8 cellular contexts compared by ENCODE assay signal in the genomic region with DNA sequence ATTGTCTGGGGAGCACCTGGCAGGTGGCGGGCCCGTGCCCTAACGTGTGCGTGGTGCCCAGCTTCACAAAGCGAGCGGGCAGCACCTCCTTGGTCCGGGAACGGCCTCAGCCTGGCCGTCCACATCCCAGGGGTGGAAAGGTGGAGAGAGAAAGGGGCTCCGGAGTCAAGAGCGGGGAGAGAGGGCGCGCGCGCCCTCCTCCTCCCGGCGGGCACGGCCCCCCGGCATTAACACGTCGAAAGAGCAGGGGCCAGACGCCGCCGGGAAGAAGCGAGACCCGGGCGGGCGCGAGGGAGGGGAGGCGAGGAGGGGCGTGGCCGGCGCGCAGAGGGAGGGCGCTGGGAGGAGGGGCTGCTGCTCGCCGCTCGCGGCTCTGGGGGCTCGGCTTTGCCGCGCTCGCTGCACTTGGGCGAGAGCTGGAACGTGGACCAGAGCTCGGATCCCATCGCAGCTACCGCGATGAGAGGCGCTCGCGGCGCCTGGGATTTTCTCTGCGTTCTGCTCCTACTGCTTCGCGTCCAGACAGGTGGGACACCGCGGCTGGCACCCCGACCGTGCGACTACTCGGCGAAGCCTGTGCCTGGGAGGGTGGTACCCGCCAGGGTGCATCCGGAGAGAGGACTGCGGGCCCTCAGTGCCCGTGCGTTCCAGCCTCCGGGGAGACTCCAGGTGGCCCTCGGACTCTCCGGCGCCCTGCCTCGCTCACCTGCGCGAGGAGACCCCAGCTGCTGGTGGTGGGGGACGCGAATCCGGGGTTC. TPM values are rescaled to one million over a fixed set of nuclear protein-coding genes. Genes with fewer than 3 reads are reported as not detected.
DNase-seq lines count a peak whose midpoint lies in the region; ATAC-seq and TF ChIP-seq lines count a peak whose summit lies in the region.

A gene (plus strand): TSS at position 402 of the 758 bp plus-strand sequence. CDS start 58 bp downstream, at position 460.

- no peaks in the 10 kb centered on the region for H3K9me2 ChIP-seq in Karpas-422 (replicated peaks; ENCODE audit: insufficient read depth, low read length)

- ATAC-seq in HG03432 (IDR thresholded peaks at IDR 0.05; ENCODE audit: unreplicated experiment): peak; percentile 28

- H2AFZ ChIP-seq in Karpas-422 (ENCODE audit: low read length): no peak within 1 kb of the TSS

- peak in 4 of 5 donors; percentile 4 to 36 (median 13) for DNase-seq in CD8-positive, alpha-beta memory T cell
- DNase-seq in RWPE1 (ENCODE audit: low spot score): peak; percentile 16
- DNase-seq in skeletal muscle cell (ENCODE audit: low read depth): no peak
- no peak for DNase-seq in Karpas-422
- no peak for DNase-seq in inferior parietal cortex (ENCODE audit: extremely low spot score)

- no peak for TF ChIP-seq CTCF in RWPE1 (conservative IDR thresholded peaks at IDR 0.05; ENCODE audit: low read depth)
- no peak for TF ChIP-seq CTCF in brain (conservative IDR thresholded peaks at IDR 0.05)

- no peaks in the 10 kb centered on the region for H3K79me2 ChIP-seq in Karpas-422 (ENCODE audit: low read length)

- H3K36me3 Mint-ChIP-seq in CD8-positive, alpha-beta memory T cell: peaks cover 0 to 2% (median 0%) of the 10 kb centered on the region in 3 donors
- no peaks in the 10 kb centered on the region for H3K36me3 Mint-ChIP-seq in brain

- H4K20me1 ChIP-seq in Karpas-422 (ENCODE audit: insufficient read depth, low read depth, low read length): no peaks in the 10 kb centered on the region

- peaks cover 7% of the 10 kb centered on the region for H3K27me3 ChIP-seq in CD8-positive, alpha-beta memory T cell (ENCODE audit: insufficient read depth, low read length, poor library complexity, severe bottlenecking)
- H3K27me3 ChIP-seq in iPS-20b (ENCODE audit: insufficient read depth, low read length) (peaks cover 73% of the 10 kb centered on the region), Karpas-422 (ENCODE audit: low read length) (no peaks in the 10 kb centered on the region)

- H3K4me1 Mint-ChIP-seq in CD8-positive, alpha-beta memory T cell: peaks cover 10 to 23% (median 10%) of the 10 kb centered on the region in 3 donors
- H3K4me1 Mint-ChIP-seq in brain: peaks cover 33% of the 10 kb centered on the region

- H3K9ac ChIP-seq in iPS-20b (ENCODE audit: low read depth, low read length): peak within 1 kb of the TSS; percentile 83
- no peak within 1 kb of the TSS for H3K9ac ChIP-seq in Karpas-422 (ENCODE audit: low read length)

- POLR2A ChIA-PET in CD8-positive, alpha-beta memory T cell (lab: Charles Lee): no interaction called here
- POLR2A ChIA-PET in RWPE1 (lab: Yijun Ruan, JAX; ENCODE audit: low non-redundant PET): interaction anchor here (0.7 kb wide), 1 partner anchor 69 kb away, joined by 3 read pairs; no protein-coding TSS in a partner anchor

- H3K9me3 Mint-ChIP-seq in CD8-positive, alpha-beta memory T cell: peaks cover 0 to 5% (median 0%) of the 10 kb centered on the region in 5 donors
- peaks cover 0 to 2% (median 0%) of the 10 kb centered on the region in 5 experiments for H3K9me3 Mint-ChIP-seq in brain

- CTCF ChIA-PET in CD8-positive, alpha-beta memory T cell (lab: Charles Lee): no interaction called here
- CTCF ChIA-PET in RWPE1 (lab: Yijun Ruan, JAX): interaction anchor here (0.6 to 0.7 kb wide), 3 partner anchors 107 to 786 kb away, joined by 3 to 7 read pairs (median 3); no protein-coding TSS in a partner anchor

- H3K4me1 ChIP-seq in CD8-positive, alpha-beta memory T cell (ENCODE audit: insufficient read depth, low read length): peaks cover 4% of the 10 kb centered on the region
- H3K4me1 ChIP-seq in iPS-20b (ENCODE audit: insufficient read depth, low read length) (peaks cover 10% of the 10 kb centered on the region; the same call in 1 of the 2 replicates), Karpas-422 (ENCODE audit: low read length) (no peaks in the 10 kb centered on the region)

- peak within 1 kb of the TSS in 5 of 8 donors; percentile 3 to 75 (median 57) for H3K27ac Mint-ChIP-seq in CD8-positive, alpha-beta memory T cell
- H3K27ac Mint-ChIP-seq in brain: peak within 1 kb of the TSS in 4 of 5 experiments; percentile 26 to 74 (median 52)

- no peaks in the 10 kb centered on the region for H3K9me3 ChIP-seq in CD8-positive, alpha-beta memory T cell (ENCODE audit: low read length)
- H3K9me3 ChIP-seq in iPS-20b (ENCODE audit: insufficient read depth, low read depth, low read length) (no peaks in the 10 kb centered on the region), Karpas-422 (ENCODE audit: low read length) (no peaks in the 10 kb centered on the region)

- H3K27ac ChIP-seq in CD8-positive, alpha-beta memory T cell (ENCODE audit: low read depth, low read length): peak within 1 kb of the TSS; percentile 7
- H3K27ac ChIP-seq in RWPE1 (no peak within 1 kb of the TSS), iPS-20b (ENCODE audit: low read length) (peak within 1 kb of the TSS; percentile 42), Karpas-422 (ENCODE audit: low read length) (no peak within 1 kb of the TSS)

- H3K4me3 Mint-ChIP-seq in CD8-positive, alpha-beta memory T cell: peak within 1 kb of the TSS; percentile 29 to 86 (median 78)
- H3K4me3 Mint-ChIP-seq in brain: peak within 1 kb of the TSS; percentile 89 to 95 (median 92)

- peaks cover 25 to 58% of the 10 kb centered on the region in 2 donors for H3K27me3 Mint-ChIP-seq in CD8-positive, alpha-beta memory T cell
- H3K27me3 Mint-ChIP-seq in brain: peaks cover 72% of the 10 kb centered on the region

- no peak within 1 kb of the TSS for H3K4me2 ChIP-seq in Karpas-422 (ENCODE audit: low read depth, low read length, poor library complexity, severe bottlenecking)

- H3K4me3 ChIP-seq in CD8-positive, alpha-beta memory T cell (ENCODE audit: low read length): peak within 1 kb of the TSS; percentile 17
- H3K4me3 ChIP-seq in iPS-20b (ENCODE audit: low read length) (peak within 1 kb of the TSS; percentile 87), skeletal muscle cell (ENCODE audit: low read depth, low read length) (peak within 1 kb of the TSS; percentile 50), Karpas-422 (ENCODE audit: low read length) (no peak within 1 kb of the TSS)

- H3K36me3 ChIP-seq in CD8-positive, alpha-beta memory T cell (ENCODE audit: insufficient read depth, low read length): no peaks in the 10 kb centered on the region
- H3K36me3 ChIP-seq in iPS-20b (ENCODE audit: insufficient read depth, low read depth, low read length): no peaks in the 10 kb centered on the region
- H3K36me3 ChIP-seq in Karpas-422 (ENCODE audit: insufficient read depth, low read length): no peaks in the 10 kb centered on the region

RNA-seq across cellular contexts. Expression of the gene that starts here (rescaled TPM):
- total RNA-seq in CD8-positive, alpha-beta memory T cell: under 1 TPM; 0.20 to 0.39 TPM
- polyA plus RNA-seq in CD8-positive, alpha-beta memory T cell: 0.98 TPM
- 28.2 TPM for polyA plus RNA-seq in brain (ENCODE audit: insufficient read depth, low read depth, low replicate concordance)
- not detected in 2 replicates for total RNA-seq in Karpas-422 (2014; rRNA removed; shearing (Covaris generic); ENCODE audit: low replicate concordance)

Comparison
In these comparisons a context has a peak if more than half of its experiments do, and no peak if none do; other contexts are left out.
1. RNA of the gene that starts here (polyA plus RNA-seq): 28.2 TPM in brain (single experiment); 0.98 TPM in CD8-positive, alpha-beta memory T cell (single experiment); every median in the first group is over 10 times any median in the second.
2. Peak in DNase-seq, H3K4me3 ChIP-seq and H3K27ac ChIP-seq in CD8-positive, alpha-beta memory T cell; RNA of the gene not detected or under 1 TPM.